Comparison of ENCODE assay signal across 10 cellular contexts in genomic region chr17:20935740-20936139, GRCh38.
DNase-seq lines count a peak whose midpoint lies in the region; ATAC-seq, FAIRE-seq and TF ChIP-seq lines count a peak whose summit lies in the region.
"Had no signal": no experiment of that assay in that cellular context is flagged by ENCODE, and none has a peak within 500 bp of the region (broad histone marks: within the 10 kb centered on the region; RNA-seq: fewer than 3 reads in every experiment).

No MANE protein-coding gene starts in this region.

- peak; percentile 75 for DNase-seq in IMR-90
- peak; percentile 96 for DNase-seq in mammary epithelial cell
- peak; percentile 89 for DNase-seq in iris pigment epithelial cell (ENCODE audit: low read depth)
- no peak for DNase-seq in uterus
- no peak for DNase-seq in frontal cortex (ENCODE audit: low spot score in 2 of 2)
- no peak for DNase-seq in GOT3 (lab: John Stamatoyannopoulos, UW)
- DNase-seq in activated CD4-positive, alpha-beta T cell treated with anti-CD3 and anti-CD28 coated beads for 4 hours: no peak
- no peak for DNase-seq in Kasumi-1 (lab: John Stamatoyannopoulos, UW)
- DNase-seq: activated CD4-positive, alpha-beta T cell treated with anti-CD3 and anti-CD28 coated beads, Interleukin-2, amount 10 ng/mL, durations not matched to agents 24 days and 14 days; Peyer's patch had no signal

- H3K56ac ChIP-seq in IMR-90 (ENCODE audit: extremely low read depth, insufficient read depth, low read length): peak overlapping the region; percentile 52; the same call in 1 of the 2 replicates

- peak overlapping the region; percentile 26; the same call in 1 of the 2 replicates for H3K23ac ChIP-seq in IMR-90 (ENCODE audit: low read depth, low read length)

- H3K4ac ChIP-seq in IMR-90 (ENCODE audit: low read depth, low read length): peak overlapping the region; percentile 61

- H4K91ac ChIP-seq in IMR-90 (ENCODE audit: insufficient read depth, low read depth, low read length): no peak overlapping the region

- peak overlapping the region; percentile 51 for H2BK20ac ChIP-seq in IMR-90 (ENCODE audit: low read depth, low read length)

- no peaks in the 10 kb centered on the region; the same call in 1 of the 2 replicates for H3K27me3 ChIP-seq in IMR-90 (ENCODE audit: control insufficient read depth, insufficient read depth, low read length)
- no peaks in the 10 kb centered on the region for H3K27me3 ChIP-seq in mammary epithelial cell (ENCODE audit: insufficient read depth, low read length)
- H3K27me3 ChIP-seq in uterus: no peaks in the 10 kb centered on the region
- H3K27me3 ChIP-seq: Peyer's patch had no signal

- H4K20me1 ChIP-seq in IMR-90 (ENCODE audit: insufficient read depth, low read length) (peaks cover 3% of the 10 kb centered on the region; the same call in 1 of the 2 replicates), mammary epithelial cell (ENCODE audit: insufficient read depth, low read length) (no peaks in the 10 kb centered on the region)

- H3K4me1 ChIP-seq in IMR-90 (ENCODE audit: control insufficient read depth, insufficient read depth, low read length): peaks cover 3% of the 10 kb centered on the region
- H3K4me1 ChIP-seq in mammary epithelial cell (ENCODE audit: insufficient read depth, low read length): peaks cover 31% of the 10 kb centered on the region
- peaks cover 0 to 10% of the 10 kb centered on the region in 2 donors for H3K4me1 ChIP-seq in uterus

- TF ChIP-seq POLR2A in IMR-90 (IDR thresholded peaks at IDR 0.05; ENCODE audit: low read depth, low read length) (no peak), uterus (IDR thresholded peaks at IDR 0.05) (peak in 1 of 2 donors; percentile 9)

- ATAC-seq in IMR-90 (ENCODE audit: low read depth): peak; percentile 52

- POLR2A ChIA-PET in IMR-90 (lab: Charles Lee; ENCODE audit: unreplicated experiment): no interaction called here

- H2AFZ ChIP-seq in IMR-90 (replicated peaks; ENCODE audit: low read length, poor library complexity) (no peak overlapping the region), mammary epithelial cell (ENCODE audit: low read depth, low read length) (no peak overlapping the region)

- no peak overlapping the region for H2BK5ac ChIP-seq in IMR-90 (ENCODE audit: low read depth, low read length, poor library complexity, severe bottlenecking)

- H4K8ac ChIP-seq in IMR-90 (ENCODE audit: low read depth in 2 of 2, low read length in 2 of 2): peak overlapping the region in 1 of 2 experiments; percentile 87; a peak in 2 of 4 replicates

- no peaks in the 10 kb centered on the region for H3K9me3 ChIP-seq in IMR-90 (ENCODE audit: control insufficient read depth, insufficient read depth, low read length)
- H3K9me3 ChIP-seq in mammary epithelial cell (replicated peaks; ENCODE audit: insufficient read depth, low read length): no peaks in the 10 kb centered on the region
- no peaks in the 10 kb centered on the region for H3K9me3 ChIP-seq in uterus
- H3K9me3 ChIP-seq: Peyer's patch had no signal

- in situ Hi-C loops in IMR-90 (cut with MboI; ENCODE audit: low sequenced_read_pairs): no loop called here
- in situ Hi-C loops in mammary epithelial cell (cut with MboI; ENCODE audit: low sequenced_read_pairs in 2 of 2): no loop called here

- H3K36me3 ChIP-seq in IMR-90 (ENCODE audit: control insufficient read depth, insufficient read depth, low read length): no peaks in the 10 kb centered on the region
- H3K36me3 ChIP-seq in mammary epithelial cell (ENCODE audit: insufficient read depth, low read length): no peaks in the 10 kb centered on the region
- H3K36me3 ChIP-seq in uterus: no peaks in the 10 kb centered on the region
- H3K36me3 ChIP-seq: Peyer's patch had no signal

- H2AK9ac ChIP-seq in IMR-90 (replicated peaks; ENCODE audit: low read depth, low read length, poor library complexity): no peak overlapping the region

- H2BK15ac ChIP-seq in IMR-90 (ENCODE audit: low read depth, low read length): peak overlapping the region; percentile 86; the same call in 1 of the 3 replicates

- H3K79me2 ChIP-seq in mammary epithelial cell (ENCODE audit: insufficient read depth, low read length): no peaks in the 10 kb centered on the region

- intact Hi-C loops in IMR-90 (cut with micrococcal nuclease): loop anchor here (2.0 kb wide), 1 partner anchor 57 kb away; no protein-coding TSS in a partner anchor
- intact Hi-C loops in mammary epithelial cell (cut with micrococcal nuclease): loop anchor here (2.0 kb wide), 1 partner anchor 27 kb away; no protein-coding TSS in a partner anchor
- intact Hi-C loops in uterus (cut with DNase I; ENCODE audit: low total_unique reads): no loop called here

- H4K5ac ChIP-seq in IMR-90 (ENCODE audit: low read depth, low read length): no peak overlapping the region

- TF ChIP-seq RAD21 in IMR-90 (IDR thresholded peaks at IDR 0.05; ENCODE audit: low read length): no peak

- H3K27ac ChIP-seq in IMR-90 (ENCODE audit: insufficient read depth, low read length) (no peak overlapping the region), mammary epithelial cell (ENCODE audit: insufficient read depth, low read depth, low read length) (peak overlapping the region; percentile 76), uterus (peak overlapping the region; percentile 87 to 96)

- dilution Hi-C loops in IMR-90 (cut with HindIII; ENCODE audit: low sequenced_read_pairs, unreplicated experiment): no loop called here
- dilution Hi-C loops in mammary epithelial cell (cut with HindIII; ENCODE audit: low sequenced_read_pairs): no loop called here

- H3K4me2 ChIP-seq in IMR-90 (ENCODE audit: low read depth, low read length) (peak overlapping the region; percentile 79; the same call in 1 of the 2 replicates), mammary epithelial cell (ENCODE audit: insufficient read depth, low read depth, low read length) (peak overlapping the region; percentile 72)

- no peak overlapping the region for H3K14ac ChIP-seq in IMR-90 (replicated peaks; ENCODE audit: low read depth, low read length)

- CTCF ChIA-PET in IMR-90 (lab: Yijun Ruan, JAX) (no interaction called here), mammary epithelial cell (lab: Charles Lee; ENCODE audit: low non-redundant PET) (no interaction called here)

- H3K4me3 ChIP-seq in IMR-90 (ENCODE audit: insufficient read depth, low read depth, low read length) (no peak overlapping the region), mammary epithelial cell (replicated peaks in 1 of 3; ENCODE audit: insufficient read depth in 1 of 3, low read depth in 2 of 3, low read length in 3 of 3) (peak overlapping the region in 1 of 3 experiments; percentile 9), uterus (no peak overlapping the region)
- H3K4me3 ChIP-seq: Peyer's patch had no signal

- H3K18ac ChIP-seq in IMR-90 (ENCODE audit: low read depth, low read length): 0 out of 2 replicates have a peak overlapping the region, but pooled peaks have one; percentile 16

- H3K9ac ChIP-seq in IMR-90 (ENCODE audit: low read depth, low read length) (no peak overlapping the region), mammary epithelial cell (ENCODE audit: insufficient read depth, low read length) (no peak overlapping the region)

- H2BK120ac ChIP-seq in IMR-90 (ENCODE audit: low read depth, low read length): no peak overlapping the region

- WGBS in IMR-90 (ENCODE audit: extremely low coverage in 2 of 2, insufficient read length in 1 of 2), 2 experiments: no CpG with 5 or more reads among the region's 2 CpGs
- 0% methylated on average over 2 of the region's 2 CpGs for WGBS in mammary epithelial cell (ENCODE audit: low coverage, missing lambda C conversion rate)

- peaks cover 2% of the 10 kb centered on the region; the same call in 1 of the 2 replicates for H3K9me1 ChIP-seq in IMR-90 (ENCODE audit: insufficient read depth, low read length)

- BruUV-seq in IMR-90 (replicated peaks; lab: Mats Ljungman, UMichigan) (no TSS peak), mammary epithelial cell (replicated peaks; lab: Mats Ljungman, UMichigan) (no TSS peak)

- H2AK5ac ChIP-seq in IMR-90 (ENCODE audit: low read depth, low read length): peak overlapping the region; percentile 86

- TF ChIP-seq CTCF in IMR-90 (conservative IDR thresholded peaks at IDR 0.05; ENCODE audit: low read depth, low read length) (no peak), mammary epithelial cell (conservative IDR thresholded peaks at IDR 0.05 in 1 of 2, IDR thresholded peaks at IDR 0.05 in 1 of 2; ENCODE audit: extremely low read depth in 1 of 2, insufficient read depth in 1 of 2, low read depth in 1 of 2, low read length in 2 of 2) (no peak), uterus (IDR thresholded peaks at IDR 0.05) (no peak)

- no peak for FAIRE-seq in frontal cortex (lab: Jason Lieb, UNC)

- H3K79me1 ChIP-seq in IMR-90 (ENCODE audit: low read depth in 1 of 2, low read length in 2 of 2): no peaks in the 10 kb centered on the region

TF ChIP-seq in IMR-90, 13 proteins besides CTCF, POLR2A, EP300 and RAD21:
- TF ChIP-seq ELK1 (IDR thresholded peaks at IDR 0.05; ENCODE audit: borderline replicate concordance, low read depth, low read length): no peak
- no peak for TF ChIP-seq SMC3 (IDR thresholded peaks at IDR 0.05; ENCODE audit: low read depth, low read length)
- no peak for TF ChIP-seq RCOR1 (IDR thresholded peaks at IDR 0.05; ENCODE audit: insufficient replicate concordance, low read length)
- no peak for TF ChIP-seq NFE2L2 (IDR thresholded peaks at IDR 0.05; ENCODE audit: low read depth, low read length)
- TF ChIP-seq MAFK (IDR thresholded peaks at IDR 0.05; ENCODE audit: low read depth, low read length): no peak
- no peak for TF ChIP-seq BHLHE40 (IDR thresholded peaks at IDR 0.05; ENCODE audit: low read depth, low read length)

Comparison
In these comparisons a context has a peak if more than half of its experiments do, and no peak if none do; other contexts are left out.
1. DNase-seq: peak in IMR-90 (single experiment), mammary epithelial cell (single experiment) and iris pigment epithelial cell (single experiment); none in uterus (0 of 2), frontal cortex (0 of 2), GOT3 (single experiment), activated CD4-positive, alpha-beta T cell treated with anti-CD3 and anti-CD28 coated beads for 4 hours (0 of 2) and Kasumi-1 (0 of 2).